Comparison of ENCODE assay signal across 8 cellular contexts in the genomic region with DNA sequence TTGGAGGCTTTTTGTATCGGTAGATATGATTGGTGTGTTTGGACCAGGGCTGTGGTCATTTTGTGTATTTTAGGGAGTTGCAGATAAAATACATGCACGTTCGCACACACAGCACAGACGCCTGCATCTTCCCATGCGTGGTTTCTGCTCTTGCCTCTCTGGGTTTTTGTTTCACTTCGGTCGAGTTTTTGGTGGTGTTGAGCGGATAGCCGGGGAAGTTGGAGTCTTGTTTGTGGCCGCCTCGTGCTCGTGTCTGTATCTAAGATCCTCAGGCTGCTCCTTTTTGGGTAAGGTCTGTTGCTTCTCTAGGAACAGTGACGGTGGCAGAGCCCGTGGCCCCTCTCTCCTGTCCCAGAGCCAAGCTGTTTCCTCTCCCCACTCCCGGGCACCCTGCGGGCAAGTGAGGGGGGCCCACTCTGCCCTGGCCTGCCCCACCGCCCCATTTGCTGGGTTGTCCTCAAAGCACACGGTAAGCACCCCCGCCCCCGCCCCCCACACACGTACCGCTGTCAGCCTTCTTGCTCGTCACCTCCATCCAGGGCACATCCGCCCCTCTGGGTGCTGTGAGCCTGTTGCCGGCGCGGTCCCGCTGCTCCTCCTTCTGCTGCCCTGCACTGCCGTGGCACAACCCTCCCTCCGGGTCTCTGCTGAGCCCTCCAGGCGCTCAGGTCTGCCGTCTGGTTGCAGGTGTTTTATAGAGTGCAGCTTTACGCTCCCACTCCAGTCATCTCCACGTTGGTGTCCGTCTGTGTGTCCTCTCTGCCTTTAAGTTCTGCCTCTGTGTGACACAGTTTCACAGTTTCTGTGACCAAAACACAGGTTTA. TPM values are rescaled to one million over a fixed set of nuclear protein-coding genes. Genes with fewer than 3 reads are reported as not detected.
DNase-seq lines count a peak whose midpoint lies in the region; ATAC-seq, FAIRE-seq and TF ChIP-seq lines count a peak whose summit lies in the region.

No MANE protein-coding gene starts in this region.

- TF ChIP-seq POLR2A in vagina (IDR thresholded peaks at IDR 0.05) = no peak

- H3K4me2 ChIP-seq in astrocyte (ENCODE audit: low read length) = peak overlapping the region; percentile 73

- TF ChIP-seq CTCF in astrocyte (IDR thresholded peaks at IDR 0.05; ENCODE audit: insufficient read depth, low read depth, low read length) = no peak
- no peak for TF ChIP-seq CTCF in nephron (IDR thresholded peaks at IDR 0.05; ENCODE audit: unreplicated experiment in 3 of 3)
- TF ChIP-seq CTCF in vagina (IDR thresholded peaks at IDR 0.05) = no peak

- FAIRE-seq in astrocyte (lab: Jason Lieb, UNC) (no peak), urothelium cell line (lab: Jason Lieb, UNC) (no peak)

- no peaks in the 10 kb centered on the region for H3K36me3 ChIP-seq in astrocyte (ENCODE audit: insufficient read depth, low read length)
- H3K36me3 ChIP-seq in vagina = no peaks in the 10 kb centered on the region

- H3K27me3 ChIP-seq in astrocyte (ENCODE audit: insufficient read depth, low read length) = no peaks in the 10 kb centered on the region
- H3K27me3 ChIP-seq in vagina = no peaks in the 10 kb centered on the region

- H3K4me1 ChIP-seq in astrocyte (ENCODE audit: insufficient read depth, low read length) (peaks cover 5% of the 10 kb centered on the region), vagina (peaks cover 40% of the 10 kb centered on the region)

- H4K20me1 ChIP-seq in astrocyte (ENCODE audit: insufficient read depth, low read length) = peaks cover 76% of the 10 kb centered on the region

- H2AFZ ChIP-seq in astrocyte (ENCODE audit: low read depth, low read length) = no peak overlapping the region

- H3K9me3 Mint-ChIP-seq in astrocyte (ENCODE audit: unreplicated experiment) (no peaks in the 10 kb centered on the region), nephron (peaks cover 9% of the 10 kb centered on the region)

- ATAC-seq in GM19035 (IDR thresholded peaks at IDR 0.05; ENCODE audit: unreplicated experiment) = peak; percentile 58
- no peak for ATAC-seq in HG02588 (IDR thresholded peaks at IDR 0.05; ENCODE audit: unreplicated experiment)

- H3K36me3 Mint-ChIP-seq in astrocyte (ENCODE audit: low read depth, unreplicated experiment) (no peaks in the 10 kb centered on the region), nephron (ENCODE audit: low read depth) (peaks cover 5% of the 10 kb centered on the region)

- H3K27ac ChIP-seq in astrocyte (ENCODE audit: low read depth, low read length) = no peak overlapping the region
- no peak overlapping the region for H3K27ac ChIP-seq in vagina

- no peak overlapping the region for H3K4me3 Mint-ChIP-seq in astrocyte (ENCODE audit: unreplicated experiment)
- no peak overlapping the region for H3K4me3 Mint-ChIP-seq in nephron

- DNase-seq in T follicular helper cell (ENCODE audit: low read depth) (peak; percentile 59), astrocyte (ENCODE audit: low read depth) (no peak), vagina (ENCODE audit: extremely low spot score in 2 of 2) (no peak), hypothalamus (lab: John Stamatoyannopoulos, UW) (no peak), urothelium cell line (ENCODE audit: low spot score) (no peak)

- H3K27ac Mint-ChIP-seq in astrocyte (ENCODE audit: unreplicated experiment) = no peak overlapping the region
- H3K27ac Mint-ChIP-seq in nephron = peak overlapping the region in 2 of 3 experiments; percentile 40 to 60

- no peaks in the 10 kb centered on the region for H3K9me3 ChIP-seq in astrocyte (ENCODE audit: insufficient read depth, low read depth, low read length)
- H3K9me3 ChIP-seq in vagina = no peaks in the 10 kb centered on the region

- H3K4me1 Mint-ChIP-seq in astrocyte (ENCODE audit: low read depth, unreplicated experiment) = peaks cover 14% of the 10 kb centered on the region
- peaks cover 47% of the 10 kb centered on the region for H3K4me1 Mint-ChIP-seq in nephron

- peaks cover 33% of the 10 kb centered on the region for H3K79me2 ChIP-seq in astrocyte (ENCODE audit: insufficient read depth, low read length)

- H3K4me3 ChIP-seq in astrocyte (ENCODE audit: insufficient read depth, low read depth, low read length) (no peak overlapping the region), vagina (peak overlapping the region; percentile 29 to 31)

- intact Hi-C loops in vagina (cut with DNase I) = no loop called here

- no peak overlapping the region for H3K9ac ChIP-seq in astrocyte (ENCODE audit: low read length)

- H3K27me3 Mint-ChIP-seq in astrocyte (ENCODE audit: low read depth, unreplicated experiment) = no peaks in the 10 kb centered on the region
- H3K27me3 Mint-ChIP-seq in nephron (ENCODE audit: low read depth) = no peaks in the 10 kb centered on the region

RNA-seq across cellular contexts. Expression of gene AGPAT3, which starts 51.9 kb away (rescaled TPM):
- 34.7 and 35.6 TPM in 2 replicates for total RNA-seq in astrocyte
- 34.4 TPM for total RNA-seq in vagina
